Comparison of ENCODE assay signal across 8 cellular contexts in genomic region chr21:39388811-39389155, GRCh38. TPM values are rescaled to one million over a fixed set of nuclear protein-coding genes. Genes with fewer than 3 reads are reported as not detected.
DNase-seq lines count a peak whose midpoint lies in the region; ATAC-seq, FAIRE-seq and TF ChIP-seq lines count a peak whose summit lies in the region.

No MANE protein-coding gene starts in this region.

- H3K4me1 ChIP-seq in IMR-90 (ENCODE audit: control insufficient read depth, insufficient read depth, low read length) (peaks cover 14% of the 10 kb centered on the region), skeletal muscle satellite cell (ENCODE audit: control insufficient read depth, insufficient read depth, low read length) (peaks cover 29% of the 10 kb centered on the region)

- no peak overlapping the region for H3K14ac ChIP-seq in IMR-90 (replicated peaks; ENCODE audit: low read depth, low read length)

- H4K20me1 ChIP-seq in IMR-90 (ENCODE audit: insufficient read depth, low read length): peaks cover 17% of the 10 kb centered on the region

- H2BK120ac ChIP-seq in IMR-90 (ENCODE audit: low read depth, low read length): no peak overlapping the region

- dilution Hi-C loops in IMR-90 (cut with HindIII; ENCODE audit: low sequenced_read_pairs, unreplicated experiment): no loop called here

- POLR2A ChIA-PET in IMR-90 (lab: Charles Lee; ENCODE audit: unreplicated experiment): no interaction called here

- H3K4ac ChIP-seq in IMR-90 (ENCODE audit: low read depth, low read length): 0 out of 2 replicates have a peak overlapping the region, but pooled peaks have one; percentile 1

- H2AK5ac ChIP-seq in IMR-90 (ENCODE audit: low read depth, low read length): no peak overlapping the region

- peaks cover 21 to 70% of the 10 kb centered on the region in 2 experiments for H3K79me1 ChIP-seq in IMR-90 (ENCODE audit: low read depth in 1 of 2, low read length in 2 of 2)

- H2AK9ac ChIP-seq in IMR-90 (replicated peaks; ENCODE audit: low read depth, low read length, poor library complexity): peak overlapping the region; percentile 92

- H3K18ac ChIP-seq in IMR-90 (ENCODE audit: low read depth, low read length): no peak overlapping the region

- H4K5ac ChIP-seq in IMR-90 (ENCODE audit: low read depth, low read length): no peak overlapping the region

- peaks cover 15% of the 10 kb centered on the region for H3K9me1 ChIP-seq in IMR-90 (ENCODE audit: insufficient read depth, low read length)

- BruUV-seq in IMR-90 (replicated peaks; lab: Mats Ljungman, UMichigan): no TSS peak

- CTCF ChIA-PET in IMR-90 (lab: Yijun Ruan, JAX): no interaction called here

- no CpG with 5 or more reads among the region's 10 CpGs for WGBS in IMR-90 (ENCODE audit: extremely low coverage in 2 of 2, insufficient read length in 1 of 2), 2 experiments

- H3K23ac ChIP-seq in IMR-90 (ENCODE audit: low read depth, low read length): peak overlapping the region; percentile 33; the same call in 1 of the 2 replicates

- no peak for TF ChIP-seq POLR2A in IMR-90 (IDR thresholded peaks at IDR 0.05; ENCODE audit: low read depth, low read length)

- in situ Hi-C loops in IMR-90 (cut with MboI; ENCODE audit: low sequenced_read_pairs): loop anchor here (5.0 kb wide), 1 partner anchor 71 kb away; no protein-coding TSS in a partner anchor

- H3K27me3 ChIP-seq in IMR-90 (ENCODE audit: control insufficient read depth, insufficient read depth, low read length) (no peaks in the 10 kb centered on the region), dorsolateral prefrontal cortex (no peaks in the 10 kb centered on the region), skeletal muscle satellite cell (ENCODE audit: control insufficient read depth, insufficient read depth, low read length) (no peaks in the 10 kb centered on the region)

- no peak overlapping the region for H2BK15ac ChIP-seq in IMR-90 (ENCODE audit: low read depth, low read length)

- no peak overlapping the region for H3K56ac ChIP-seq in IMR-90 (ENCODE audit: extremely low read depth, insufficient read depth, low read length)

- H3K9me3 ChIP-seq in IMR-90 (ENCODE audit: control insufficient read depth, insufficient read depth, low read length) (no peaks in the 10 kb centered on the region), skeletal muscle satellite cell (replicated peaks; ENCODE audit: low read length) (no peaks in the 10 kb centered on the region)

- TF ChIP-seq CTCF in IMR-90 (conservative IDR thresholded peaks at IDR 0.05; ENCODE audit: low read depth, low read length) (no peak), dorsolateral prefrontal cortex (IDR thresholded peaks at IDR 0.05 in 54 of 56, conservative IDR thresholded peaks at IDR 0.05 in 2 of 56; ENCODE audit: low read depth in 1 of 56, partially characterized antibody in 56 of 56) (peak in 19 of 56 donors; percentile 3 to 52 (median 23))

- H2AFZ ChIP-seq in IMR-90 (replicated peaks; ENCODE audit: low read length, poor library complexity): peak overlapping the region; percentile 90

- H3K27ac ChIP-seq in IMR-90 (ENCODE audit: insufficient read depth, low read length) (no peak overlapping the region), dorsolateral prefrontal cortex (peak overlapping the region in 29 of 59 donors; percentile 7 to 94 (median 84))

- H3K36me3 ChIP-seq in IMR-90 (ENCODE audit: control insufficient read depth, insufficient read depth, low read length) (peaks cover 24% of the 10 kb centered on the region), skeletal muscle satellite cell (ENCODE audit: insufficient read depth, low read length) (peaks cover 24% of the 10 kb centered on the region)

- ATAC-seq in GM19372 (IDR thresholded peaks at IDR 0.05; ENCODE audit: low read depth, unreplicated experiment) (peak; percentile 24), IMR-90 (ENCODE audit: low read depth) (no peak)

- H3K9ac ChIP-seq in IMR-90 (ENCODE audit: low read depth, low read length): peak overlapping the region; percentile 5
- peak overlapping the region; percentile 27 for H3K9ac ChIP-seq in skeletal muscle satellite cell (ENCODE audit: low read depth, low read length)

- H3K4me2 ChIP-seq in IMR-90 (ENCODE audit: low read depth, low read length): peak overlapping the region; percentile 48; the same call in 1 of the 2 replicates
- H3K4me2 ChIP-seq in skeletal muscle satellite cell (ENCODE audit: low read length): peak overlapping the region; percentile 79

- H2BK5ac ChIP-seq in IMR-90 (ENCODE audit: low read depth, low read length, poor library complexity, severe bottlenecking): no peak overlapping the region

- H2BK20ac ChIP-seq in IMR-90 (ENCODE audit: low read depth, low read length): no peak overlapping the region

- peak overlapping the region in 1 of 2 experiments; percentile 65; a peak in 1 of 4 replicates for H4K8ac ChIP-seq in IMR-90 (ENCODE audit: low read depth in 2 of 2, low read length in 2 of 2)

- FAIRE-seq in GM19239 (lab: Jason Lieb, UNC): no peak

- no peak for DNase-seq in IMR-90
- no peak for DNase-seq in dorsolateral prefrontal cortex
- no peak for DNase-seq in NCI-H2081 (lab: John Stamatoyannopoulos, UW)
- no peak for DNase-seq in KG1 (lab: John Stamatoyannopoulos, UW)
- no peak for DNase-seq in DMS53 (lab: John Stamatoyannopoulos, UW)
- no peak for DNase-seq in GM19239 (ENCODE audit: insufficient read length, low spot score)

- no peak overlapping the region for H3K4me3 ChIP-seq in IMR-90 (ENCODE audit: insufficient read depth, low read depth, low read length)
- H3K4me3 ChIP-seq in dorsolateral prefrontal cortex: peak overlapping the region in 57 of 59 donors; percentile 37 to 69 (median 57)
- H3K4me3 ChIP-seq in skeletal muscle satellite cell (ENCODE audit: low read length): peak overlapping the region; percentile 60

- intact Hi-C loops in IMR-90 (cut with micrococcal nuclease) (loop anchor here (1.0 to 10.0 kb wide), 4 partner anchors 40 to 884 kb away; partner anchors contain the start of gene PSMG1), dorsolateral prefrontal cortex (cut with DNase I) (loop anchor here (1.0 to 5.0 kb wide), 6 partner anchors 38 to 654 kb away; partner anchors contain the start of genes PSMG1 (in 2 of the 2) and HMGN1 (in 1 of the 2))

- H4K91ac ChIP-seq in IMR-90 (ENCODE audit: insufficient read depth, low read depth, low read length): no peak overlapping the region

- no peak for TF ChIP-seq RAD21 in IMR-90 (IDR thresholded peaks at IDR 0.05; ENCODE audit: low read length)

TF ChIP-seq in IMR-90, 13 proteins besides CTCF, POLR2A, EP300 and RAD21:
- TF ChIP-seq FOS (IDR thresholded peaks at IDR 0.05; ENCODE audit: low read depth, low read length) (no peak), MAZ (IDR thresholded peaks at IDR 0.05; ENCODE audit: borderline replicate concordance, low read depth, low read length) (no peak), ELK1 (IDR thresholded peaks at IDR 0.05; ENCODE audit: borderline replicate concordance, low read depth, low read length) (no peak), MAFK (IDR thresholded peaks at IDR 0.05; ENCODE audit: low read depth, low read length) (no peak), BHLHE40 (IDR thresholded peaks at IDR 0.05; ENCODE audit: low read depth, low read length) (no peak), SMC3 (IDR thresholded peaks at IDR 0.05; ENCODE audit: low read depth, low read length) (no peak), CEBPB (IDR thresholded peaks at IDR 0.05; ENCODE audit: low read depth, low read length) (no peak), RFX5 (IDR thresholded peaks at IDR 0.05; ENCODE audit: low read depth, low read length) (no peak), RCOR1 (IDR thresholded peaks at IDR 0.05; ENCODE audit: insufficient replicate concordance, low read length) (no peak), CHD1 (IDR thresholded peaks at IDR 0.05; ENCODE audit: low read depth, low read length) (no peak), NFE2L2 (IDR thresholded peaks at IDR 0.05; ENCODE audit: low read depth, low read length) (no peak), MXI1 (IDR thresholded peaks at IDR 0.05; ENCODE audit: borderline replicate concordance, low read depth, low read length) (no peak)
- TF ChIP-seq, protein P1, sequence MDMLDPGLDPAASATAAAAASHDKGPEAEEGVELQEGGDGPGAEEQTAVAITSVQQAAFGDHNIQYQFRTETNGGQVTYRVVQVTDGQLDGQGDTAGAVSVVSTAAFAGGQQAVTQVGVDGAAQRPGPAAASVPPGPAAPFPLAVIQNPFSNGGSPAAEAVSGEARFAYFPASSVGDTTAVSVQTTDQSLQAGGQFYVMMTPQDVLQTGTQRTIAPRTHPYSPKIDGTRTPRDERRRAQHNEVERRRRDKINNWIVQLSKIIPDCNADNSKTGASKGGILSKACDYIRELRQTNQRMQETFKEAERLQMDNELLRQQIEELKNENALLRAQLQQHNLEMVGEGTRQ (IDR thresholded peaks at IDR 0.05; ENCODE audit: low read depth, low read length): no peak

RNA-seq across cellular contexts. Expression of gene HMGN1, which starts 39.9 kb away (rescaled TPM):
- total RNA-seq in IMR-90 (2012; rRNA removed): 55.2 and 234 TPM in 2 replicates
- 136 and 155 TPM in 2 replicates for polyA plus RNA-seq in IMR-90 (2012; rRNA removed)
- 56.5 and 68.4 TPM in 2 replicates for polyA plus RNA-seq in IMR-90 (2012; cell fraction: cytosol; rRNA removed)
- 44.9 and 118 TPM in 2 replicates for polyA plus RNA-seq in IMR-90 (2012; cell fraction: nucleus; rRNA removed; ENCODE audit: low replicate concordance)
- 100 to 1,000 TPM in 15 of 120 experiments, 10 to 100 TPM in 105; 46.0 to 116 (median 78.8) TPM for total RNA-seq in dorsolateral prefrontal cortex
- 190 and 226 TPM in 2 replicates for total RNA-seq in skeletal muscle satellite cell (2012; rRNA removed)

RNA-seq across cellular contexts. Expression of gene LCA5L, which starts 56.8 kb away (rescaled TPM):
- total RNA-seq in IMR-90 (2012; rRNA removed) (0.18 and 0.28 TPM in 2 replicates), dorsolateral prefrontal cortex (1 to 10 TPM in 90 of 120 experiments, under 1 TPM in 27, not detected in 3; 0.36 to 4.6 (median 1.6) TPM)
- polyA plus RNA-seq in IMR-90 (2012; rRNA removed): 0.06 and 0.26 TPM in 2 replicates
- 0.04 and 0.11 TPM in 2 replicates for polyA plus RNA-seq in IMR-90 (2012; cell fraction: cytosol; rRNA removed)
- 0.08 and 0.21 TPM in 2 replicates for polyA plus RNA-seq in IMR-90 (2012; cell fraction: nucleus; rRNA removed; ENCODE audit: low replicate concordance)
- 0.44 and 1.3 TPM in 2 replicates for total RNA-seq in skeletal muscle satellite cell (2012; rRNA removed)
